In the genomic region with DNA sequence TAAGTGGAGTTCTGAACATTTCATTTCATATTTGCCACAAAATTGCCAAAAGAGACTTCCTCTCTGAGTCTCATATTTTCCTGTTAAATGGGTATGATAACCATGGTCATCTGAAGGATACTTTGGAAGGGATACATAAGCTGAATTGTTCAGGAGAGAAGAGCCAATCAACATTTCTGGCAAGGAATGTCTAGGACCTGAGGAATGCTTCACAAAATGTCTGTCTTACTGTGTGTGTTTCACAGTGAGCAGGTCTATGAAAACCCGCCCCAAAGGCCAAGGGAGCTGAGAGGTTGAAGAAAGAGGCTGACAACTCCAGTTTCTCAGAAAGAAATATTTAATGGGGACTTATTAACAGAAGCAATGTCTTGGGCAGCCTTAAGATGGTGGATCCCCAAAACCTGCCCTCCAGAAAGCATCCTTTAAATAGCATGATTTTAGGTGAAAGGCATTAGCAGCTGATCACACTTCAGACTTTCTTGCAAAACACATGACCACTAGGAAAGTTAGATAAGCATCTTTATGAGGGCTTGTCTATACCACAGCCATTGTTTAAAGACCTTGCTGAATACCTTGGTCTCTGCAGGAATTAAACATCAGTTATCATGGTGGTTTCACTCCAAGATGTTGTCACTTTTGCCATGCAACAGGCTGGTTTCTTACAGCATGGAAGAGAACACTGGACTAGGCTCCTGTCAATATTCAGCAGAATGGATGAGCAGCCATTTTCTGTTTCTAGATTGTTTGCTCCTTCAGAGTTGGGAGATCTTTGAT, we compare ENCODE assay signal across 18 cellular contexts.
"Had no signal": no experiment of that assay in that cellular context is flagged by ENCODE, and none has a peak within 500 bp of the region (broad histone marks: within the 10 kb centered on the region; RNA-seq: fewer than 3 reads in every experiment).

No MANE protein-coding gene starts in this region.

- H3K4me1 ChIP-seq: right atrium auricular region, sigmoid colon, transverse colon had no signal

- H3K9me3 ChIP-seq: mucosa of descending colon, ovary, right atrium auricular region, sigmoid colon, stomach, thoracic aorta, transverse colon had no signal

- H3K27ac ChIP-seq: coronary artery, hepatocyte, ovary, right atrium auricular region, sigmoid colon, skin epidermis, stomach, thoracic aorta, transverse colon had no signal

- H3K27me3 ChIP-seq: hepatocyte, ovary, right atrium auricular region, sigmoid colon had no signal

- H3K36me3 ChIP-seq: ovary, right atrium auricular region, sigmoid colon, stomach, thoracic aorta, transverse colon had no signal

- ATAC-seq: left colon; mucosa of descending colon; naive thymus-derived CD8-positive, alpha-beta T cell had no signal

- H3K4me3 ChIP-seq: coronary artery, hepatocyte, mucosa of descending colon, ovary, right atrium auricular region, sigmoid colon, skin epidermis, stomach, thoracic aorta, transverse colon had no signal

- DNase-seq: effector CD4-positive, alpha-beta T cell; endodermal cell; foreskin melanocyte; left colon; mucosa of descending colon; naive thymus-derived CD8-positive, alpha-beta T cell; ovary; sigmoid colon; stimulated activated CD4-positive, alpha-beta T cell treated with anti-CD3 and anti-CD28 coated beads, Interleukin-2, amount 100 ng/mL, for 24 hours; stimulated activated naive CD4-positive, alpha-beta T cell; stomach; substantia nigra; transverse colon had no signal
